ENCODE assay signal across 8 cellular contexts in genomic region chr6:37103169-37104039, GRCh38.
DNase-seq lines count a peak whose midpoint lies in the region; ATAC-seq and TF ChIP-seq lines count a peak whose summit lies in the region.

No MANE protein-coding gene starts in this region.

- peaks cover 64% of the 10 kb centered on the region for H3K4me1 ChIP-seq in GM23338 (ENCODE audit: insufficient read depth)
- peaks cover 5 to 30% (median 21%) of the 10 kb centered on the region in 3 donors for H3K4me1 ChIP-seq in gastroesophageal sphincter
- peaks cover 41% of the 10 kb centered on the region for H3K4me1 ChIP-seq in neuron (ENCODE audit: insufficient read depth, low read length)

- H3K4me3 ChIP-seq in GM23338: peak overlapping the region; percentile 41
- H3K4me3 ChIP-seq in gastroesophageal sphincter: peak overlapping the region; percentile 28 to 54
- peak overlapping the region; percentile 34 for H3K4me3 ChIP-seq in neuron (ENCODE audit: low read length)

- H3F3A ChIP-seq in GM23338 (replicated peaks; ENCODE audit: low read depth): peaks cover 40% of the 10 kb centered on the region

- H3K27me3 Mint-ChIP-seq in GM23338 (ENCODE audit: insufficient read depth, low read depth, poor library complexity): peaks cover 18% of the 10 kb centered on the region
- H3K27me3 Mint-ChIP-seq in activated T-helper 17 cell treated with anti-CD3 and anti-CD28 coated beads, Interleukin-2, amount 50 U/mL, for 72 hours: peaks cover under 1% of the 10 kb centered on the region

- H3K79me2 ChIP-seq in GM23338 (replicated peaks; ENCODE audit: insufficient read depth): no peaks in the 10 kb centered on the region

- DNase-seq in A172 (ENCODE audit: low spot score) (peak; percentile 53), GM23338 (ENCODE audit: low spot score) (peak; percentile 79), NCI-H2227 (lab: John Stamatoyannopoulos, UW; ENCODE audit: unreplicated experiment) (peak; percentile 76), iPS-NIHi7 (ENCODE audit: extremely low spot score) (no peak)

- H2AFZ ChIP-seq in GM23338 (no peak overlapping the region), neuron (ENCODE audit: low read depth, low read length) (no peak overlapping the region)

- TF ChIP-seq POLR2A in gastroesophageal sphincter (IDR thresholded peaks at IDR 0.05): no peak

- peaks cover 61% of the 10 kb centered on the region for H3K4me1 Mint-ChIP-seq in GM23338
- peaks cover 7% of the 10 kb centered on the region for H3K4me1 Mint-ChIP-seq in activated T-helper 17 cell treated with anti-CD3 and anti-CD28 coated beads, Interleukin-2, amount 50 U/mL, for 72 hours

- H4K20me1 ChIP-seq in GM23338 (replicated peaks; ENCODE audit: insufficient read depth): peaks cover 8% of the 10 kb centered on the region

- H3K27ac ChIP-seq in GM23338 (ENCODE audit: low read depth) (peak overlapping the region; percentile 83), gastroesophageal sphincter (peak overlapping the region; percentile 70 to 94 (median 86))

- H3K9me3 Mint-ChIP-seq in GM23338: no peaks in the 10 kb centered on the region
- no peaks in the 10 kb centered on the region for H3K9me3 Mint-ChIP-seq in activated T-helper 17 cell treated with anti-CD3 and anti-CD28 coated beads, Interleukin-2, amount 50 U/mL, for 72 hours

- TF ChIP-seq CTCF in GM23338 (conservative IDR thresholded peaks at IDR 0.05; ENCODE audit: low read depth in 2 of 2) (no peak), gastroesophageal sphincter (IDR thresholded peaks at IDR 0.05) (no peak)

- H3K27me3 ChIP-seq in GM23338 (ENCODE audit: insufficient read depth) (no peaks in the 10 kb centered on the region), gastroesophageal sphincter (no peaks in the 10 kb centered on the region), neuron (ENCODE audit: insufficient read depth, low read length) (no peaks in the 10 kb centered on the region)

- H3K9me2 ChIP-seq in GM23338 (ENCODE audit: insufficient read depth): no peaks in the 10 kb centered on the region

- peak overlapping the region; percentile 86 for H3K27ac Mint-ChIP-seq in GM23338
- H3K27ac Mint-ChIP-seq in activated T-helper 17 cell treated with anti-CD3 and anti-CD28 coated beads, Interleukin-2, amount 50 U/mL, for 72 hours: peak overlapping the region; percentile 89

- H3K36me3 Mint-ChIP-seq in GM23338 (ENCODE audit: low read depth): peaks cover 5% of the 10 kb centered on the region; the same call in 2 of the 3 replicates
- no peaks in the 10 kb centered on the region for H3K36me3 Mint-ChIP-seq in activated T-helper 17 cell treated with anti-CD3 and anti-CD28 coated beads, Interleukin-2, amount 50 U/mL, for 72 hours (ENCODE audit: low read depth)

- WGBS in gastroesophageal sphincter (ENCODE audit: low coverage in 1 of 2), 2 donors: 22 to 28% methylated on average over 9 of the region's 10 CpGs

- H3K9me3 ChIP-seq in gastroesophageal sphincter (no peaks in the 10 kb centered on the region), neuron (ENCODE audit: low read length) (no peaks in the 10 kb centered on the region)

- ATAC-seq in GM23338: peak; percentile 30
- ATAC-seq in activated T-helper 17 cell treated with anti-CD3 and anti-CD28 coated beads, Interleukin-2, amount 50 U/mL, for 72 hours (replicated peaks): no peak
- ATAC-seq in gastroesophageal sphincter: peak; percentile 23
- no peak for ATAC-seq in HG03457 (IDR thresholded peaks at IDR 0.05; ENCODE audit: unreplicated experiment)

- peak overlapping the region; percentile 91 for H3K4me2 ChIP-seq in GM23338

- peak overlapping the region; percentile 71 for H3K4me3 Mint-ChIP-seq in GM23338
- peak overlapping the region; percentile 75 for H3K4me3 Mint-ChIP-seq in activated T-helper 17 cell treated with anti-CD3 and anti-CD28 coated beads, Interleukin-2, amount 50 U/mL, for 72 hours

- H3K36me3 ChIP-seq in GM23338 (ENCODE audit: insufficient read depth) (0 out of 2 replicates have a peak, but pooled peaks cover 2% of the 10 kb centered on the region), gastroesophageal sphincter (no peaks in the 10 kb centered on the region), neuron (ENCODE audit: insufficient read depth, low read length) (no peaks in the 10 kb centered on the region)

- no peak for TF ChIP-seq EP300 in gastroesophageal sphincter (IDR thresholded peaks at IDR 0.05)

TF ChIP-seq in GM23338, 12 proteins besides CTCF, POLR2A, EP300 and RAD21:
- no peak for TF ChIP-seq CREB1 (CRISPR knock-in tag; IDR thresholded peaks at IDR 0.05; ENCODE audit: low read depth)
- TF ChIP-seq JUNB (IDR thresholded peaks at IDR 0.05; ENCODE audit: unreplicated experiment): no peak
- peak; percentile 60 for TF ChIP-seq POLR2AphosphoS5 (IDR thresholded peaks at IDR 0.05; ENCODE audit: low read depth)
- peak; percentile 3; the same call in 1 of the 2 replicates for TF ChIP-seq NANOG (IDR thresholded peaks at IDR 0.05; ENCODE audit: borderline replicate concordance)

Comparison
In these comparisons a context has a peak if more than half of its experiments do, and no peak if none do; other contexts are left out.
1. ATAC-seq: peak in GM23338 (single experiment) and gastroesophageal sphincter (single experiment); none in activated T-helper 17 cell treated with anti-CD3 and anti-CD28 coated beads, Interleukin-2, amount 50 U/mL, for 72 hours (single experiment) and HG03457 (single experiment).
2. Peak in every context shown above with its lines, with median percentiles within 50 percentile points of each other: H3K4me3 ChIP-seq.